ENCODE assay signal across 12 cellular contexts in the genomic region with DNA sequence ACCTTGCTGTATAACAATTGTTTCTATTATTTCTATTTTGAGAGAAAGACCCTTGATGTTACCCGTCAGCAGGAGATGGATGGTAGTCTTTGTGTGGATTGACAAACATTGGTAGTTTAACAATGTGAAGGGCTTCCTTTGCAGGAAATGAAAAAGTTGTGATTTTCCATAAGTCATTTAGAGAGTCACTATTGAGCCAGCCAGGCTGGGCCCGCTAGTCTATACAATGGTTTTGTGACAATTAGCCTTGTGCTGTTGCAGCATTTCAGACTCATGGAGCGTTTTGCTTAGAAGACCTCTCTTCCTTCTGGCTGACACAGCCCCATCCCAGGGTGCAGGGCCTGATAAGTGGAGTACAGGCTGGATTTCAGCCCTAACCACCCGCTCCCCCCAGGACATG. TPM values are rescaled to one million over a fixed set of nuclear protein-coding genes. Genes with fewer than 3 reads are reported as not detected.
DNase-seq lines count a peak whose midpoint lies in the region; ATAC-seq and TF ChIP-seq lines count a peak whose summit lies in the region.
"Had no signal": no experiment of that assay in that cellular context is flagged by ENCODE, and none has a peak within 500 bp of the region (broad histone marks: within the 10 kb centered on the region; RNA-seq: fewer than 3 reads in every experiment).

No MANE protein-coding gene starts in this region.

- intact Hi-C loops in left ventricle myocardium inferior (cut with micrococcal nuclease) (no loop called here), right cardiac atrium (cut with DNase I) (loop anchor here in 1 of 4 donors (5.0 kb wide), 1 partner anchor 86 kb away; no protein-coding TSS in a partner anchor), lower lobe of right lung (cut with DNase I) (no loop called here), upper lobe of right lung (cut with DNase I) (no loop called here)

- DNase-seq in left ventricle myocardium inferior, result no peak
- DNase-seq in right cardiac atrium, result no peak
- DNase-seq in T-helper 2 cell treated with Interferon-gamma antibody and Interleukin-4, amounts not matched to agents 5 μg/mL and 100 μg/mL, for 36 hours (ENCODE audit: low spot score), result no peak
- DNase-seq in lower lobe of right lung, result no peak
- no peak for DNase-seq in upper lobe of right lung
- DNase-seq in NCI-H1417 (lab: John Stamatoyannopoulos, UW), result no peak
- DNase-seq in ureter (ENCODE audit: low spot score), result no peak
- DNase-seq: anterior cingulate cortex; CD4-positive, alpha-beta T cell; NCI-H774; nephron progenitor cell had no signal

- ATAC-seq in right cardiac atrium (no peak), lower lobe of right lung (no peak), upper lobe of right lung (no peak)
- no peak for ATAC-seq in activated CD4-positive, CD25-positive, alpha-beta regulatory T cell treated with anti-CD3 and anti-CD28 coated beads, Interleukin-2, amount 50 U/mL, for 24 hours

- WGBS in right cardiac atrium, result 71% methylated on average over 4 of the region's 4 CpGs

- H3K36me3 Mint-ChIP-seq in T-helper 2 cell treated with Interferon-gamma antibody and Interleukin-4, amounts not matched to agents 5 μg/mL and 100 μg/mL, for 36 hours (ENCODE audit: low read depth), result peaks cover 46% of the 10 kb centered on the region

- H3K9me3 ChIP-seq in left ventricle myocardium inferior (replicated peaks) (no peaks in the 10 kb centered on the region), right cardiac atrium (ENCODE audit: control insufficient read depth, low read length) (no peaks in the 10 kb centered on the region), lower lobe of right lung (no peaks in the 10 kb centered on the region), upper lobe of right lung (no peaks in the 10 kb centered on the region)

- H3K4me1 Mint-ChIP-seq in T-helper 2 cell treated with Interferon-gamma antibody and Interleukin-4, amounts not matched to agents 5 μg/mL and 100 μg/mL, for 36 hours (ENCODE audit: low read depth), result peaks cover 41% of the 10 kb centered on the region

- TF ChIP-seq CTCF in left ventricle myocardium inferior (IDR thresholded peaks at IDR 0.05; ENCODE audit: borderline replicate concordance), result no peak
- no peak for TF ChIP-seq CTCF in lower lobe of right lung (IDR thresholded peaks at IDR 0.05)
- no peak for TF ChIP-seq CTCF in upper lobe of right lung (IDR thresholded peaks at IDR 0.05)

- H3K4me1 ChIP-seq in left ventricle myocardium inferior (peaks cover 37% of the 10 kb centered on the region), right cardiac atrium (ENCODE audit: control insufficient read depth, insufficient read depth, low read length) (peaks cover 7% of the 10 kb centered on the region), lower lobe of right lung (peaks cover 51% of the 10 kb centered on the region), upper lobe of right lung (peaks cover 34% of the 10 kb centered on the region)

- H3K27ac ChIP-seq in left ventricle myocardium inferior (replicated peaks) (peak overlapping the region; percentile 60), right cardiac atrium (ENCODE audit: low read length) (no peak overlapping the region), lower lobe of right lung (peak overlapping the region; percentile 48), upper lobe of right lung (peak overlapping the region; percentile 32)

- H3K4me3 ChIP-seq in left ventricle myocardium inferior, result no peak overlapping the region
- no peak overlapping the region for H3K4me3 ChIP-seq in right cardiac atrium (ENCODE audit: low read length)
- H3K4me3 ChIP-seq in lower lobe of right lung, result no peak overlapping the region
- H3K4me3 ChIP-seq in upper lobe of right lung, result no peak overlapping the region

- H3K27me3 Mint-ChIP-seq in T-helper 2 cell treated with Interferon-gamma antibody and Interleukin-4, amounts not matched to agents 5 μg/mL and 100 μg/mL, for 36 hours (ENCODE audit: low read depth), result no peaks in the 10 kb centered on the region
- H3K27me3 Mint-ChIP-seq: CD4-positive, alpha-beta T cell had no signal

- H3K27ac Mint-ChIP-seq in T-helper 2 cell treated with Interferon-gamma antibody and Interleukin-4, amounts not matched to agents 5 μg/mL and 100 μg/mL, for 36 hours, result peak overlapping the region; percentile 1
- H3K27ac Mint-ChIP-seq: CD4-positive, alpha-beta T cell; nephron progenitor cell had no signal

- H3K27me3 ChIP-seq in left ventricle myocardium inferior (ENCODE audit: low read depth) (no peaks in the 10 kb centered on the region), right cardiac atrium (ENCODE audit: control insufficient read depth, insufficient read depth) (no peaks in the 10 kb centered on the region), lower lobe of right lung (ENCODE audit: low read depth) (no peaks in the 10 kb centered on the region), upper lobe of right lung (no peaks in the 10 kb centered on the region)

- H3K4me3 Mint-ChIP-seq in T-helper 2 cell treated with Interferon-gamma antibody and Interleukin-4, amounts not matched to agents 5 μg/mL and 100 μg/mL, for 36 hours, result no peak overlapping the region
- H3K4me3 Mint-ChIP-seq: CD4-positive, alpha-beta T cell; nephron progenitor cell had no signal

- H3K9me3 Mint-ChIP-seq in T-helper 2 cell treated with Interferon-gamma antibody and Interleukin-4, amounts not matched to agents 5 μg/mL and 100 μg/mL, for 36 hours, result no peaks in the 10 kb centered on the region
- H3K9me3 Mint-ChIP-seq: CD4-positive, alpha-beta T cell had no signal

- no peaks in the 10 kb centered on the region for H3K36me3 ChIP-seq in left ventricle myocardium inferior
- no peaks in the 10 kb centered on the region for H3K36me3 ChIP-seq in lower lobe of right lung
- no peaks in the 10 kb centered on the region for H3K36me3 ChIP-seq in upper lobe of right lung

RNA-seq across cellular contexts. Expression of a gene that starts 18.3 kb away (rescaled TPM):
- total RNA-seq in left ventricle myocardium inferior (129 TPM), right cardiac atrium (100 to 1,000 TPM in 3 of 4 donors, 10 to 100 TPM in 1; 87.3 to 143 (median 115) TPM), lower lobe of right lung (284 TPM), upper lobe of right lung (343 TPM), ureter (292 TPM)
- 69.5 TPM for polyA plus RNA-seq in right cardiac atrium
